In genomic region chr17:48894886-48895285, GRCh38 we compare ENCODE assay signal across 1 cellular context.
TF ChIP-seq lines count a peak whose summit lies in the region.

No MANE protein-coding gene starts in this region.

TF ChIP-seq in K562, 482 proteins besides CTCF, POLR2A, EP300 and RAD21:
- TF ChIP-seq ZNF79 (CRISPR knock-in tag; IDR thresholded peaks at IDR 0.05; ENCODE audit: low read depth) (no peak), MCM2 (IDR thresholded peaks at IDR 0.05; ENCODE audit: low read depth) (no peak), ZNF551 (CRISPR knock-in tag; IDR thresholded peaks at IDR 0.05) (no peak), SFPQ (IDR thresholded peaks at IDR 0.05; ENCODE audit: low read depth, low read length) (no peak), MTA1 (IDR thresholded peaks at IDR 0.05; ENCODE audit: borderline replicate concordance) (no peak), RREB1 (CRISPR knock-in tag; IDR thresholded peaks at IDR 0.05) (no peak), MITF (IDR thresholded peaks at IDR 0.05) (no peak), USF2 (CRISPR knock-in tag; IDR thresholded peaks at IDR 0.05) (no peak)
- TF ChIP-seq, protein P1, sequence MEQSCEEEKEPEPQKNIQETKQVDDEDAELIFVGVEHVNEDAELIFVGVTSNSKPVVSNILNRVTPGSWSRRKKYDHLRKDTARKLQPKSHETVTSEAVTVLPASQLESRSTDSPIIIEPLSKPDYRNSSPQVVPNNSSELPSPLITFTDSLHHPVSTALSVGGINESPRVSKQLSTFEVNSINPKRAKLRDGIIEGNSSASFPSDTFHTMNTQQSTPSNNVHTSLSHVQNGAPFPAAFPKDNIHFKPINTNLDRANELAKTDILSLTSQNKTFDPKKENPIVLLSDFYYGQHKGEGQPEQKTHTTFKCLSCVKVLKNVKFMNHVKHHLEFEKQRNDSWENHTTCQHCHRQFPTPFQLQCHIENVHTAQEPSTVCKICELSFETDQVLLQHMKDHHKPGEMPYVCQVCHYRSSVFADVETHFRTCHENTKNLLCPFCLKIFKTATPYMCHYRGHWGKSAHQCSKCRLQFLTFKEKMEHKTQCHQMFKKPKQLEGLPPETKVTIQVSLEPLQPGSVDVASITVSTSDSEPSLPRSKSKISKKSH (CRISPR knock-in tag; IDR thresholded peaks at IDR 0.05), result no peak
- TF ChIP-seq, protein P2, sequence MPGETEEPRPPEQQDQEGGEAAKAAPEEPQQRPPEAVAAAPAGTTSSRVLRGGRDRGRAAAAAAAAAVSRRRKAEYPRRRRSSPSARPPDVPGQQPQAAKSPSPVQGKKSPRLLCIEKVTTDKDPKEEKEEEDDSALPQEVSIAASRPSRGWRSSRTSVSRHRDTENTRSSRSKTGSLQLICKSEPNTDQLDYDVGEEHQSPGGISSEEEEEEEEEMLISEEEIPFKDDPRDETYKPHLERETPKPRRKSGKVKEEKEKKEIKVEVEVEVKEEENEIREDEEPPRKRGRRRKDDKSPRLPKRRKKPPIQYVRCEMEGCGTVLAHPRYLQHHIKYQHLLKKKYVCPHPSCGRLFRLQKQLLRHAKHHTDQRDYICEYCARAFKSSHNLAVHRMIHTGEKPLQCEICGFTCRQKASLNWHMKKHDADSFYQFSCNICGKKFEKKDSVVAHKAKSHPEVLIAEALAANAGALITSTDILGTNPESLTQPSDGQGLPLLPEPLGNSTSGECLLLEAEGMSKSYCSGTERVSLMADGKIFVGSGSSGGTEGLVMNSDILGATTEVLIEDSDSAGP (CRISPR knock-in tag; IDR thresholded peaks at IDR 0.05), result no peak
